22 cellular contexts compared by ENCODE assay signal in the genomic region with DNA sequence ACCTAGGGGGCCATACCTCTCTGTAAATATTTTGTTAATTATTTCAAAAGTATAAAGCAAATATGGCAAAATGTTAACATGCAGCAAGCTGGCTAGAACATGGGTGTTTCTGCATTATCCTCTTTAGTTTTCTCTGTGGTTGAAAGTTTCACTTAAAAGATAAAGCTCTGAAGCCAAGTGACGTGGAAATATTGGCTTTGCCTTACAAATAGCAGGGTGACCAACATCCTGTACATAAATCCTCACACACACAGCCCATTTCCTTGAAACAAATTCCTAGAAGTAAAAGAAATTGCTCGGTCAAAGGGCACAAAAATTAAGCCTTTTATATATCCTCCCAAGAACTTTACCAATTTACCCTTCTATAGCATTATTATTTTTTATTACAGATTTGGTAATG. TPM values are rescaled to one million over a fixed set of nuclear protein-coding genes. Genes with fewer than 3 reads are reported as not detected.
DNase-seq lines count a peak whose midpoint lies in the region; ATAC-seq, FAIRE-seq and TF ChIP-seq lines count a peak whose summit lies in the region.
"Had no signal": no experiment of that assay in that cellular context is flagged by ENCODE, and none has a peak within 500 bp of the region (broad histone marks: within the 10 kb centered on the region; RNA-seq: fewer than 3 reads in every experiment).

No MANE protein-coding gene starts in this region.

- ATAC-seq in activated naive CD8-positive, alpha-beta T cell treated with anti-CD3 and anti-CD28 coated beads, Interleukin-2, amount 10 ng/mL, durations not matched to agents 7 days and 5 days (ENCODE audit: low read depth): peak; percentile 33
- no peak for ATAC-seq in activated naive CD8-positive, alpha-beta T cell treated with anti-CD3 and anti-CD28 coated beads, Interleukin-2, amount 50 U/mL, for 24 hours
- no peak for ATAC-seq in HG02610 (IDR thresholded peaks at IDR 0.05; ENCODE audit: unreplicated experiment)
- ATAC-seq: A549 had no signal

- POLR2A ChIA-PET in activated naive CD8-positive, alpha-beta T cell treated with anti-CD3 and anti-CD28 coated beads, Interleukin-2, amount 10 ng/mL, durations not matched to agents 7 days and 5 days (lab: Charles Lee): no interaction called here

- no peak overlapping the region for H3K4me3 ChIP-seq in fibroblast of pulmonary artery (replicated peaks; ENCODE audit: low read depth, low read length)
- no peak overlapping the region for H3K4me3 ChIP-seq in kidney (ENCODE audit: low read length in 2 of 2)
- H3K4me3 ChIP-seq: A549, SJCRH30 had no signal

- no peak overlapping the region for H3K9ac ChIP-seq in kidney (ENCODE audit: low read length in 2 of 2)

- H3K9me3 ChIP-seq in kidney (ENCODE audit: control insufficient read depth in 1 of 2, low read length in 2 of 2): no peaks in the 10 kb centered on the region
- H3K9me3 ChIP-seq: A549 had no signal

- H3K27me3 Mint-ChIP-seq in activated naive CD8-positive, alpha-beta T cell treated with anti-CD3 and anti-CD28 coated beads, Interleukin-2, amount 10 ng/mL, durations not matched to agents 7 days and 5 days: no peaks in the 10 kb centered on the region
- H3K27me3 Mint-ChIP-seq in activated naive CD8-positive, alpha-beta T cell treated with anti-CD3 and anti-CD28 coated beads, Interleukin-2, amount 50 U/mL, for 24 hours: no peaks in the 10 kb centered on the region
- H3K27me3 Mint-ChIP-seq: CD4-positive, alpha-beta T cell had no signal

- peaks cover 0 to 3% of the 10 kb centered on the region in 2 donors for H3K4me1 ChIP-seq in kidney (ENCODE audit: control insufficient read depth in 1 of 2, insufficient read depth in 1 of 2, low read depth in 1 of 2, low read length in 2 of 2)
- H3K4me1 ChIP-seq: A549, SJCRH30 had no signal

- peaks cover 8% of the 10 kb centered on the region for H3K9me3 Mint-ChIP-seq in activated naive CD8-positive, alpha-beta T cell treated with anti-CD3 and anti-CD28 coated beads, Interleukin-2, amount 10 ng/mL, durations not matched to agents 7 days and 5 days
- no peaks in the 10 kb centered on the region for H3K9me3 Mint-ChIP-seq in activated naive CD8-positive, alpha-beta T cell treated with anti-CD3 and anti-CD28 coated beads, Interleukin-2, amount 50 U/mL, for 24 hours

- intact Hi-C loops in kidney (cut with DNase I): no loop called here

- H3K36me3 ChIP-seq in kidney (ENCODE audit: control insufficient read depth in 1 of 2, insufficient read depth in 2 of 2, low read length in 2 of 2): no peaks in the 10 kb centered on the region
- H3K36me3 ChIP-seq: SJCRH30 had no signal

- no peak overlapping the region for H3K4me3 Mint-ChIP-seq in activated naive CD8-positive, alpha-beta T cell treated with anti-CD3 and anti-CD28 coated beads, Interleukin-2, amount 10 ng/mL, durations not matched to agents 7 days and 5 days
- H3K4me3 Mint-ChIP-seq in activated naive CD8-positive, alpha-beta T cell treated with anti-CD3 and anti-CD28 coated beads, Interleukin-2, amount 50 U/mL, for 24 hours: no peak overlapping the region
- H3K4me3 Mint-ChIP-seq: CD4-positive, alpha-beta T cell; H9; IgD-negative memory B cell had no signal

- DNase-seq in activated naive CD8-positive, alpha-beta T cell treated with anti-CD3 and anti-CD28 coated beads, Interleukin-2, amount 10 ng/mL, durations not matched to agents 7 days and 5 days: no peak
- no peak for DNase-seq in activated naive CD8-positive, alpha-beta T cell treated with anti-CD3 and anti-CD28 coated beads, Interleukin-2, amount 50 U/mL, for 24 hours
- DNase-seq in amniotic epithelial cell (ENCODE audit: low read depth): peak; percentile 6
- DNase-seq in fibroblast of pulmonary artery (ENCODE audit: low read depth): peak; percentile 86
- peak; percentile 33 for DNase-seq in stromal cell of bone marrow (ENCODE audit: low read depth)
- no peak for DNase-seq in GM12891 (ENCODE audit: insufficient read length, low spot score)
- no peak for DNase-seq in kidney
- DNase-seq: CD4-positive, alpha-beta T cell; DMS79; GF-D8; H9; NCI-H1092; NCI-H2107; NCI-H226; NCI-H526; NK-92 treated with Interleukin-12 subunit alpha and Interleukin-12 subunit beta, amount 100 ng/mL, for 24 hours; OCI-M1; SJCRH30 had no signal

- H3K4me1 Mint-ChIP-seq in activated naive CD8-positive, alpha-beta T cell treated with anti-CD3 and anti-CD28 coated beads, Interleukin-2, amount 10 ng/mL, durations not matched to agents 7 days and 5 days: peaks cover 14% of the 10 kb centered on the region
- H3K4me1 Mint-ChIP-seq in activated naive CD8-positive, alpha-beta T cell treated with anti-CD3 and anti-CD28 coated beads, Interleukin-2, amount 50 U/mL, for 24 hours: peaks cover 12% of the 10 kb centered on the region
- H3K4me1 Mint-ChIP-seq: H9 had no signal

- H3K36me3 Mint-ChIP-seq in activated naive CD8-positive, alpha-beta T cell treated with anti-CD3 and anti-CD28 coated beads, Interleukin-2, amount 10 ng/mL, durations not matched to agents 7 days and 5 days: peaks cover 8% of the 10 kb centered on the region
- no peaks in the 10 kb centered on the region for H3K36me3 Mint-ChIP-seq in activated naive CD8-positive, alpha-beta T cell treated with anti-CD3 and anti-CD28 coated beads, Interleukin-2, amount 50 U/mL, for 24 hours (ENCODE audit: low read depth)
- H3K36me3 Mint-ChIP-seq: IgD-negative memory B cell had no signal

- peak overlapping the region in 1 of 2 donors; percentile 11 for H3K27ac ChIP-seq in kidney (ENCODE audit: low read depth in 2 of 2, low read length in 2 of 2)
- H3K27ac ChIP-seq: A549, RWPE1, SJCRH30 had no signal

- H3K27ac Mint-ChIP-seq in activated naive CD8-positive, alpha-beta T cell treated with anti-CD3 and anti-CD28 coated beads, Interleukin-2, amount 10 ng/mL, durations not matched to agents 7 days and 5 days: peak overlapping the region; percentile 21
- H3K27ac Mint-ChIP-seq in activated naive CD8-positive, alpha-beta T cell treated with anti-CD3 and anti-CD28 coated beads, Interleukin-2, amount 50 U/mL, for 24 hours: no peak overlapping the region
- H3K27ac Mint-ChIP-seq: CD4-positive, alpha-beta T cell; H9; IgD-negative memory B cell had no signal

- TF ChIP-seq CTCF in fibroblast of pulmonary artery (IDR thresholded peaks at IDR 0.05; ENCODE audit: low read length, missing control alignments) (no peak), kidney (IDR thresholded peaks at IDR 0.05; ENCODE audit: borderline replicate concordance, extremely low read depth, insufficient read depth) (no peak)

- TF ChIP-seq POLR2A in GM12891 (IDR thresholded peaks at IDR 0.05; ENCODE audit: low read depth, low read length): no peak

- FAIRE-seq in GM12891 (lab: Jason Lieb, UNC): no peak
- no peak for FAIRE-seq in kidney (lab: Jason Lieb, UNC)
- FAIRE-seq: A549 had no signal

TF ChIP-seq in GM12891, 5 proteins besides CTCF, POLR2A, EP300 and RAD21:
- no peak for TF ChIP-seq TAF1 (IDR thresholded peaks at IDR 0.05; ENCODE audit: low read depth, low read length)
- TF ChIP-seq SPI1 (IDR thresholded peaks at IDR 0.05; ENCODE audit: low read depth, low read length): no peak
- no peak for TF ChIP-seq POU2F2 (IDR thresholded peaks at IDR 0.05; ENCODE audit: low read depth, low read length)
- no peak for TF ChIP-seq PAX5 (IDR thresholded peaks at IDR 0.05; ENCODE audit: insufficient read depth, low read length, severe bottlenecking)
- TF ChIP-seq POLR2AphosphoS5 (IDR thresholded peaks at IDR 0.05; ENCODE audit: low read depth, low read length): no peak

RNA-seq across cellular contexts. Expression of a gene that starts 10.6 kb away (rescaled TPM):
- under 1 TPM; 0.23 to 0.44 TPM for total RNA-seq in activated naive CD8-positive, alpha-beta T cell treated with anti-CD3 and anti-CD28 coated beads, Interleukin-2, amount 10 ng/mL, durations not matched to agents 7 days and 5 days
- polyA plus RNA-seq in GM12891 (2012; ENCODE audit: low read depth, missing spikeins): not detected
- total RNA-seq in kidney: 183 TPM
- 9.6 TPM for polyA plus RNA-seq in kidney (ENCODE audit: insufficient read depth, low read depth, low replicate concordance)

Comparison
In these comparisons a context has a peak if more than half of its experiments do, and no peak if none do; other contexts are left out.
1. DNase-seq: peak in amniotic epithelial cell (single experiment), fibroblast of pulmonary artery (single experiment) and stromal cell of bone marrow (single experiment); none in activated naive CD8-positive, alpha-beta T cell treated with anti-CD3 and anti-CD28 coated beads, Interleukin-2, amount 10 ng/mL, durations not matched to agents 7 days and 5 days (single experiment), activated naive CD8-positive, alpha-beta T cell treated with anti-CD3 and anti-CD28 coated beads, Interleukin-2, amount 50 U/mL, for 24 hours (single experiment), GM12891 (single experiment) and kidney (single experiment).
2. RNA of a gene that starts 10.6 kb away (total RNA-seq): 183 TPM in kidney (single experiment); 0.23 to 0.44 TPM in activated naive CD8-positive, alpha-beta T cell treated with anti-CD3 and anti-CD28 coated beads, Interleukin-2, amount 10 ng/mL, durations not matched to agents 7 days and 5 days; every median in the first group is over 100 times any median in the second.